ENCODE assay signal across 9 cellular contexts in the genomic region with DNA sequence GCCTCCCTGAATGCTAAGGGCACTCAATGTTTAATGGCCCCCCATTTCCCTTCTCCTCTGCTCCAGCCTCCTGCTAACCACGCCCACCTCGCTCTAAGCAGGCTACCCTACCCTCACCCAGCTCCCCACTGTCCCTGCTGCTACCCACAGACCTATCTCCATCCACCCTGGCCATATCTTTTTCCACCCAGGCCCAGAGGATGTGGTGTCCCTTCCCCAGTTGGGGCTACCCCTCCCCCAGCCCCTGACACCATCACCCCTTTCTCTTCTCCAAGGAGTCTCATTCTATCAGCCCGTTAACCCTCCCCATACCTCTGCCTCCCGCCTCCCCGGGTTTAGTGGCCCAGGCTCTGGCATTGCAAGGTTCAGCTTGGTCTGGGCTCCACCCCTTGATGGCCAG. TPM values are rescaled to one million over a fixed set of nuclear protein-coding genes. Genes with fewer than 3 reads are reported as not detected.
DNase-seq lines count a peak whose midpoint lies in the region; ATAC-seq, FAIRE-seq and TF ChIP-seq lines count a peak whose summit lies in the region.
"Had no signal": no experiment of that assay in that cellular context is flagged by ENCODE, and none has a peak within 500 bp of the region (broad histone marks: within the 10 kb centered on the region; RNA-seq: fewer than 3 reads in every experiment).

No MANE protein-coding gene starts in this region.

- H3K9me3 ChIP-seq in CD8-positive, alpha-beta memory T cell (ENCODE audit: low read length): no peaks in the 10 kb centered on the region
- H3K9me3 ChIP-seq in KOPT-K1 (ENCODE audit: insufficient read depth, low read length, poor library complexity, severe bottlenecking): peaks cover 4% of the 10 kb centered on the region
- no peaks in the 10 kb centered on the region for H3K9me3 ChIP-seq in Karpas-422 (ENCODE audit: low read length)

- no peak overlapping the region for H3K27ac ChIP-seq in CD8-positive, alpha-beta memory T cell (ENCODE audit: low read depth, low read length)
- H3K27ac ChIP-seq in KOPT-K1 (ENCODE audit: low read depth, low read length, poor library complexity, severe bottlenecking) (peak overlapping the region; percentile 98), Karpas-422 (ENCODE audit: low read length) (no peak overlapping the region)

- peak overlapping the region in 6 of 8 donors; percentile 14 to 95 (median 88) for H3K27ac Mint-ChIP-seq in CD8-positive, alpha-beta memory T cell
- H3K27ac Mint-ChIP-seq in activated naive CD8-positive, alpha-beta T cell treated with anti-CD3 and anti-CD28 coated beads for 36 hours: peak overlapping the region; percentile 77
- peak overlapping the region; percentile 59 for H3K27ac Mint-ChIP-seq in neural crest cell (ENCODE audit: unreplicated experiment)

- peaks cover 75% of the 10 kb centered on the region for H3K4me1 ChIP-seq in CD8-positive, alpha-beta memory T cell (ENCODE audit: insufficient read depth, low read length)
- H3K4me1 ChIP-seq in Karpas-422 (ENCODE audit: low read length): peaks cover 64% of the 10 kb centered on the region

- H2AFZ ChIP-seq in Karpas-422 (ENCODE audit: low read length): no peak overlapping the region

- CTCF ChIA-PET in CD8-positive, alpha-beta memory T cell (lab: Charles Lee): interaction anchor here (0.7 to 5.0 kb wide), 5 partner anchors 14 to 149 kb away, joined by 3 to 37 read pairs (median 4); partner anchors contain the start of gene PPIF

- H3K36me3 ChIP-seq in CD8-positive, alpha-beta memory T cell (ENCODE audit: insufficient read depth, low read length): no peaks in the 10 kb centered on the region
- H3K36me3 ChIP-seq in KOPT-K1 (ENCODE audit: insufficient read depth, low read length) (peaks cover 23% of the 10 kb centered on the region; the same call in 1 of the 2 replicates), Karpas-422 (ENCODE audit: insufficient read depth, low read length) (no peaks in the 10 kb centered on the region; the same call in 1 of the 2 replicates)

- no peaks in the 10 kb centered on the region for H3K9me2 ChIP-seq in Karpas-422 (replicated peaks; ENCODE audit: insufficient read depth, low read length)

- ATAC-seq in GM19324 (IDR thresholded peaks at IDR 0.05; ENCODE audit: low FRiP score, unreplicated experiment): no peak

- no peak overlapping the region for H3K4me2 ChIP-seq in Karpas-422 (ENCODE audit: low read depth, low read length, poor library complexity, severe bottlenecking)

- peak overlapping the region; percentile 41 to 89 (median 73) for H3K4me3 Mint-ChIP-seq in CD8-positive, alpha-beta memory T cell
- peak overlapping the region; percentile 11 for H3K4me3 Mint-ChIP-seq in activated naive CD8-positive, alpha-beta T cell treated with anti-CD3 and anti-CD28 coated beads for 36 hours
- H3K4me3 Mint-ChIP-seq in neural crest cell: peak overlapping the region; percentile 74

- no peak overlapping the region for H3K9ac ChIP-seq in Karpas-422 (ENCODE audit: low read length)

- POLR2A ChIA-PET in CD8-positive, alpha-beta memory T cell (lab: Charles Lee): interaction anchor here (0.7 to 1.5 kb wide), 2 partner anchors 28 to 32 kb away, joined by 3 to 7 read pairs; no protein-coding TSS in a partner anchor

- H3K9me3 Mint-ChIP-seq in CD8-positive, alpha-beta memory T cell: peaks cover 0 to 4% (median 3%) of the 10 kb centered on the region in 5 donors
- peaks cover 4% of the 10 kb centered on the region for H3K9me3 Mint-ChIP-seq in activated naive CD8-positive, alpha-beta T cell treated with anti-CD3 and anti-CD28 coated beads for 36 hours
- H3K9me3 Mint-ChIP-seq in neural crest cell: peaks cover 7% of the 10 kb centered on the region

- no peaks in the 10 kb centered on the region for H3K27me3 ChIP-seq in CD8-positive, alpha-beta memory T cell (ENCODE audit: insufficient read depth, low read length, poor library complexity, severe bottlenecking)
- H3K27me3 ChIP-seq in Karpas-422 (ENCODE audit: low read length): no peaks in the 10 kb centered on the region

- TF ChIP-seq CTCF in neural crest cell (conservative IDR thresholded peaks at IDR 0.05): no peak

- H3K4me3 ChIP-seq in CD8-positive, alpha-beta memory T cell (ENCODE audit: low read length): peak overlapping the region; percentile 12
- H3K4me3 ChIP-seq in Karpas-422 (ENCODE audit: low read length): no peak overlapping the region

- no peaks in the 10 kb centered on the region for H3K79me2 ChIP-seq in Karpas-422 (ENCODE audit: low read length)

- DNase-seq in CD8-positive, alpha-beta memory T cell: no peak
- no peak for DNase-seq in activated naive CD8-positive, alpha-beta T cell treated with anti-CD3 and anti-CD28 coated beads for 36 hours
- DNase-seq in neural crest cell (ENCODE audit: low read depth, low spot score) (no peak), frontal cortex (ENCODE audit: low spot score in 2 of 2) (no peak), Karpas-422 (no peak)
- DNase-seq: hypothalamus, NCI-H1694 had no signal

- peaks cover 0 to 4% of the 10 kb centered on the region in 2 donors for H3K27me3 Mint-ChIP-seq in CD8-positive, alpha-beta memory T cell
- peaks cover 3% of the 10 kb centered on the region for H3K27me3 Mint-ChIP-seq in activated naive CD8-positive, alpha-beta T cell treated with anti-CD3 and anti-CD28 coated beads for 36 hours
- H3K27me3 Mint-ChIP-seq in neural crest cell (ENCODE audit: low read depth): peaks cover 16% of the 10 kb centered on the region

- FAIRE-seq in frontal cortex (lab: Jason Lieb, UNC): no peak

- 0 out of 2 replicates have a peak, but pooled peaks cover 4% of the 10 kb centered on the region for H4K20me1 ChIP-seq in Karpas-422 (ENCODE audit: insufficient read depth, low read depth, low read length)

- H3K36me3 Mint-ChIP-seq in CD8-positive, alpha-beta memory T cell: peaks cover 0 to 8% (median 1%) of the 10 kb centered on the region in 3 donors
- peaks cover 7% of the 10 kb centered on the region for H3K36me3 Mint-ChIP-seq in activated naive CD8-positive, alpha-beta T cell treated with anti-CD3 and anti-CD28 coated beads for 36 hours
- peaks cover 9% of the 10 kb centered on the region for H3K36me3 Mint-ChIP-seq in neural crest cell (ENCODE audit: low read depth)

- peaks cover 77 to 80% (median 80%) of the 10 kb centered on the region in 3 donors for H3K4me1 Mint-ChIP-seq in CD8-positive, alpha-beta memory T cell
- H3K4me1 Mint-ChIP-seq in activated naive CD8-positive, alpha-beta T cell treated with anti-CD3 and anti-CD28 coated beads for 36 hours: peaks cover 58% of the 10 kb centered on the region
- H3K4me1 Mint-ChIP-seq in neural crest cell: peaks cover 41% of the 10 kb centered on the region

RNA-seq across cellular contexts. Expression of gene PPIF, which starts 28.9 kb away (rescaled TPM):
- total RNA-seq in CD8-positive, alpha-beta memory T cell: 100 to 1,000 TPM; 173 to 181 TPM
- polyA plus RNA-seq in CD8-positive, alpha-beta memory T cell: 13.7 TPM
- 100 to 1,000 TPM; 163 to 176 TPM for total RNA-seq in activated naive CD8-positive, alpha-beta T cell treated with anti-CD3 and anti-CD28 coated beads for 36 hours
- total RNA-seq in neural crest cell: 74.2 and 76.8 TPM in 2 replicates
- 5.7 TPM for total RNA-seq in frontal cortex
- total RNA-seq in Karpas-422 (2014; rRNA removed; shearing (Covaris generic); ENCODE audit: low replicate concordance): 29.4 and 32.1 TPM in 2 replicates

Comparison
In these comparisons a context has a peak if more than half of its experiments do, and no peak if none do; other contexts are left out.
1. H3K4me3 Mint-ChIP-seq: peak in every context shown above with its lines; median percentile 74 in neural crest cell; 73 in CD8-positive, alpha-beta memory T cell; 11 in activated naive CD8-positive, alpha-beta T cell treated with anti-CD3 and anti-CD28 coated beads for 36 hours.